12 cellular contexts compared by ENCODE assay signal in genomic region chr13:75702476-75702875, GRCh38.
"Had no signal": no experiment of that assay in that cellular context is flagged by ENCODE, and none has a peak within 500 bp of the region (broad histone marks: within the 10 kb centered on the region; RNA-seq: fewer than 3 reads in every experiment).

No MANE protein-coding gene starts in this region.

- DNase-seq: activated CD4-positive, alpha-beta T cell treated with anti-CD3 and anti-CD28 coated beads, Interleukin-2, amount 50 U/mL, for 1 hour; activated CD8-positive, alpha-beta memory T cell treated with anti-CD3 and anti-CD28 coated beads for 24 hours; activated gamma-delta T cell treated with Interleukin-2 at 50 U/mL for 16 hours; amniotic stem cell; body of pancreas; central memory CD4-positive, alpha-beta T cell; colonic mucosa; hippocampal formation; naive B cell; sigmoid colon; stimulated activated CD4-positive, alpha-beta T cell treated with anti-CD3 and anti-CD28 coated beads, Interleukin-1b, Interleukin-23, amount 100 ng/mL, for 48 hours had no signal

- ATAC-seq: body of pancreas, left lobe of liver had no signal
